In the genomic region with DNA sequence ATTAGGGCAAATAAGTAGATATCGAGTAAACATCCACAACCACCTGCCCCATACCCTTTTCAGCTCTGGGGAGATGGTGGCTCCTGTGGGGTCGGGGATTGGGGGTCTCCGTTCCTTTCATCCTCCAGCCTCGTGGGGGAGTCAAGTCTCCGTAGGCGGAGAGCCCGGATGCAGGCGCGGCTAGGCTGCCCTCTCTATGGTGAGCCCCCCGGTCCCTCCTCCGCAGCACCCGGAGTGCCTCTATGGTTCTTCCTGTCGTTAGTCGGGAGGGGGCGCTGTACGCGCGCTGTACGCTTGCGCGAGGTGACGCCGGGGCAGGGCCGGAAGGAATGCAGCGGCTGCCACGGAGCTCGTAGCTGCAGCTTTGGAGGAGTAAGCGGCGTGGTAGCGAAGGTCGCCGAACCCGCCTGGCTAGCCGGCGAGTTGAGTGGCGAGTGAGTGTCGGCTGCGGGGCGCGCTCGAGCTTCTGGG, we compare ENCODE assay signal across 8 cellular contexts. TPM values are rescaled to one million over a fixed set of nuclear protein-coding genes. Genes with fewer than 3 reads are reported as not detected.
A peak's percentile ranks its signal among the peaks of the same experiment; 100 is the strongest.
DNase-seq lines count a peak whose midpoint lies in the region; ATAC-seq and TF ChIP-seq lines count a peak whose summit lies in the region.

No MANE protein-coding gene starts in this region.

- TF ChIP-seq CTCF in BE2C (IDR thresholded peaks at IDR 0.05; ENCODE audit: low read depth, low read length) (peak; percentile 80), choroid plexus epithelial cell (conservative IDR thresholded peaks at IDR 0.05; ENCODE audit: low read depth, low read length) (peak; percentile 85)

- peaks cover 25% of the 10 kb centered on the region for H3K36me3 ChIP-seq in BE2C

- DNase-seq in BE2C (peak; percentile 96), NCI-H446 (lab: John Stamatoyannopoulos, UW) (peak; percentile 89 to 96), choroid plexus epithelial cell (ENCODE audit: low read depth) (peak; percentile 95), kidney tubule cell (ENCODE audit: low spot score) (peak; percentile 94)
- peak; percentile 96 for DNase-seq in activated CD4-positive, alpha-beta T cell treated with anti-CD3 and anti-CD28 coated beads for 36 hours
- peak; percentile 77 to 91 for DNase-seq in stimulated activated CD4-positive, alpha-beta T cell treated with anti-CD3 and anti-CD28 coated beads, Interleukin-1b, Interleukin-23, amount 100 ng/mL, for 1 hour (ENCODE audit: low read depth in 2 of 2)

- peak overlapping the region; percentile 92 for H3K27ac Mint-ChIP-seq in activated CD4-positive, alpha-beta T cell treated with anti-CD3 and anti-CD28 coated beads for 36 hours

- H3K4me3 ChIP-seq in BE2C (ENCODE audit: low read depth, low read length) = peak overlapping the region; percentile 83
- H3K4me3 ChIP-seq in choroid plexus epithelial cell (ENCODE audit: low read depth, low read length) = peak overlapping the region; percentile 92

- no peaks in the 10 kb centered on the region for H3K9me3 ChIP-seq in BE2C

- CTCF ChIA-PET in activated CD4-positive, alpha-beta T cell treated with anti-CD3 and anti-CD28 coated beads for 36 hours (lab: Charles Lee) = interaction anchor here (0.6 to 2.7 kb wide), 17 partner anchors 9 to 1643 kb away, joined by 3 to 19 read pairs (median 4); partner anchors contain the start of genes AP5Z1 and RBAK

- H3K36me3 Mint-ChIP-seq in activated CD4-positive, alpha-beta T cell treated with anti-CD3 and anti-CD28 coated beads for 36 hours (ENCODE audit: low read depth) = peaks cover 29% of the 10 kb centered on the region

- no peaks in the 10 kb centered on the region for H3K9me3 Mint-ChIP-seq in activated CD4-positive, alpha-beta T cell treated with anti-CD3 and anti-CD28 coated beads for 36 hours (ENCODE audit: low read depth)

- H3K4me3 Mint-ChIP-seq in activated CD4-positive, alpha-beta T cell treated with anti-CD3 and anti-CD28 coated beads for 36 hours = peak overlapping the region; percentile 97

- no peaks in the 10 kb centered on the region for H3K27me3 Mint-ChIP-seq in activated CD4-positive, alpha-beta T cell treated with anti-CD3 and anti-CD28 coated beads for 36 hours

- peaks cover 31% of the 10 kb centered on the region for H3K4me1 Mint-ChIP-seq in activated CD4-positive, alpha-beta T cell treated with anti-CD3 and anti-CD28 coated beads for 36 hours

- POLR2A ChIA-PET in activated CD4-positive, alpha-beta T cell treated with anti-CD3 and anti-CD28 coated beads for 36 hours (lab: Charles Lee) = interaction anchor here (0.6 to 1.2 kb wide), 2 partner anchors 40 to 332 kb away, joined by 3 to 4 read pairs; no protein-coding TSS in a partner anchor

- H3K27me3 ChIP-seq in BE2C = no peaks in the 10 kb centered on the region

- intact Hi-C loops in activated CD4-positive, alpha-beta T cell treated with anti-CD3 and anti-CD28 coated beads for 36 hours (cut with DNase I, micrococcal nuclease) = loop anchor here (1.0 to 10.0 kb wide), 7 partner anchors 72 to 761 kb away; partner anchors contain the start of genes AP5Z1 (in 1 of the 2), RADIL (in 1 of the 2), RBAK (in 1 of the 2) and WIPI2 (in 1 of the 2)

- ATAC-seq in GM19035 (IDR thresholded peaks at IDR 0.05; ENCODE audit: unreplicated experiment) = peak; percentile 95
- peak; percentile 96 for ATAC-seq in HG03342 (IDR thresholded peaks at IDR 0.05; ENCODE audit: unreplicated experiment)
- ATAC-seq in activated CD4-positive, alpha-beta T cell treated with anti-CD3 and anti-CD28 coated beads for 36 hours = peak; percentile 98

- H3K4me1 ChIP-seq in BE2C = no peaks in the 10 kb centered on the region

RNA-seq across cellular contexts. Expression of gene MMD2, which starts 14.8 kb away (rescaled TPM):
- not detected for polyA plus RNA-seq in BE2C (2012; ENCODE audit: insufficient read depth, insufficient read length, low read depth)
- total RNA-seq in activated CD4-positive, alpha-beta T cell treated with anti-CD3 and anti-CD28 coated beads for 36 hours = not detected

Comparison
In these comparisons a context has a peak if more than half of its experiments do, and no peak if none do; other contexts are left out.
1. Peak in every context shown above with its lines: DNase-seq, ATAC-seq and H3K4me3 ChIP-seq.